15 cellular contexts compared by ENCODE assay signal in genomic region chr9:105864248-105864898, GRCh38.
"Had no signal": no experiment of that assay in that cellular context is flagged by ENCODE, and none has a peak within 500 bp of the region (broad histone marks: within the 10 kb centered on the region; RNA-seq: fewer than 3 reads in every experiment).

No MANE protein-coding gene starts in this region.

- H3K36me3 Mint-ChIP-seq: activated naive CD8-positive, alpha-beta T cell treated with anti-CD3 and anti-CD28 coated beads, Interleukin-2, amount 10 ng/mL, durations not matched to agents 7 days and 5 days; immature natural killer cell had no signal

- H3K27ac ChIP-seq: colonic mucosa, stomach, thoracic aorta had no signal

- H3K9me3 Mint-ChIP-seq: activated naive CD8-positive, alpha-beta T cell treated with anti-CD3 and anti-CD28 coated beads, Interleukin-2, amount 10 ng/mL, durations not matched to agents 7 days and 5 days; immature natural killer cell; natural killer cell treated with Interleukin-12 subunit alpha and Interleukin-12 subunit beta and Interleukin-15 and Interleukin-18, amount 100 ng/mL, for 72 hours had no signal

- H3K9me3 ChIP-seq: colonic mucosa, stomach, thoracic aorta had no signal

- H3K4me3 Mint-ChIP-seq: activated CD4-positive, alpha-beta T cell treated with anti-CD3 and anti-CD28 coated beads for 36 hours; activated CD8-positive, alpha-beta T cell treated with anti-CD3 and anti-CD28 coated beads, Interleukin-2, amount 10 ng/mL, durations not matched to agents 7 days and 5 days; activated naive CD8-positive, alpha-beta T cell treated with anti-CD3 and anti-CD28 coated beads, Interleukin-2, amount 10 ng/mL, durations not matched to agents 7 days and 5 days; immature natural killer cell; natural killer cell treated with Interleukin-12 subunit alpha and Interleukin-12 subunit beta and Interleukin-15 and Interleukin-18, amount 100 ng/mL, for 72 hours had no signal

- H3K36me3 ChIP-seq: colonic mucosa, stomach, thoracic aorta had no signal

- H3K4me1 ChIP-seq: colonic mucosa, stomach had no signal

- H3K27ac Mint-ChIP-seq: activated CD4-positive, alpha-beta T cell treated with anti-CD3 and anti-CD28 coated beads for 36 hours; activated CD8-positive, alpha-beta T cell treated with anti-CD3 and anti-CD28 coated beads, Interleukin-2, amount 10 ng/mL, durations not matched to agents 7 days and 5 days; activated naive CD8-positive, alpha-beta T cell treated with anti-CD3 and anti-CD28 coated beads, Interleukin-2, amount 10 ng/mL, durations not matched to agents 7 days and 5 days; immature natural killer cell; natural killer cell treated with Interleukin-12 subunit alpha and Interleukin-12 subunit beta and Interleukin-15 and Interleukin-18, amount 100 ng/mL, for 72 hours had no signal

- DNase-seq: activated CD4-positive, alpha-beta T cell treated with anti-CD3 and anti-CD28 coated beads for 36 hours; activated CD8-positive, alpha-beta memory T cell treated with anti-CD3 and anti-CD28 coated beads, Interleukin-2, amount 50 U/mL, for 48 hours; activated CD8-positive, alpha-beta T cell treated with anti-CD3 and anti-CD28 coated beads, Interleukin-2, amount 10 ng/mL, durations not matched to agents 7 days and 5 days; activated naive CD8-positive, alpha-beta T cell treated with anti-CD3 and anti-CD28 coated beads, Interleukin-2, amount 10 ng/mL, durations not matched to agents 7 days and 5 days; anterior cingulate cortex; colonic mucosa; effector CD8-positive, alpha-beta T cell; glutamatergic neuron; immature natural killer cell; left colon; stimulated activated CD4-positive, alpha-beta T cell treated with anti-CD3 and anti-CD28 coated beads, Interleukin-12 subunit alpha, Interleukin-12 subunit beta, amount 100 ng/mL, for 4 hours; stomach had no signal

- ATAC-seq: activated CD4-positive, alpha-beta T cell treated with anti-CD3 and anti-CD28 coated beads for 36 hours; activated CD8-positive, alpha-beta T cell treated with anti-CD3 and anti-CD28 coated beads, Interleukin-2, amount 10 ng/mL, durations not matched to agents 7 days and 5 days; left colon; sciatic nerve had no signal

- H3K27me3 ChIP-seq: colonic mucosa, stomach had no signal

- H3K4me3 ChIP-seq: colonic mucosa, stomach, thoracic aorta had no signal
